ENCODE assay signal across 32 cellular contexts in the genomic region with DNA sequence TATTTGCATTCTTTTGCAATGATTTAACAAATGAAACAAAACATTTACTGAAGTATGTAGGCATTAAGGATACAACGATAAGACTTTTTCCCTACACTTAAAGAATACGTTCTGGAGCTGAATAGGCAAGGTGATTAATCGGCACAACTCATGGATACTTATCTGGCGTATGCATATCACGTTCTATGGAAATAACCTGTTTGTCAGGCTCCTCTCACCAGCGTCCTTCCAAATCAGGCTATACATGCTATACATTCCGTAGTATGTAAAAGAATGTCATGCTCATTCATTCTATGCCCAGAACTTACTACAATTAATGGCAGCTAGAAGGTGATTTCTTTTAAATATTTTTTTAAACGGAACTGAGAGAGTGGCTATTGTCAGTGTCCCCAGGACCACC. TPM values are rescaled to one million over a fixed set of nuclear protein-coding genes. Genes with fewer than 3 reads are reported as not detected.
"Had no signal": no experiment of that assay in that cellular context is flagged by ENCODE, and none has a peak within 500 bp of the region (broad histone marks: within the 10 kb centered on the region; RNA-seq: fewer than 3 reads in every experiment).

No MANE protein-coding gene starts in this region.

- H3K9me3 Mint-ChIP-seq: activated CD4-positive, alpha-beta T cell treated with anti-CD3 and anti-CD28 coated beads, Interleukin-2, amount 10 ng/mL, durations not matched to agents 24 days and 14 days; activated T-helper 17 cell treated with anti-CD3 and anti-CD28 coated beads, Interleukin-2, amount 50 U/mL, for 72 hours had no signal

- H3K27ac Mint-ChIP-seq: activated CD4-positive, alpha-beta memory T cell treated with anti-CD3 and anti-CD28 coated beads for 36 hours; activated CD4-positive, alpha-beta T cell treated with anti-CD3 and anti-CD28 coated beads for 36 hours; activated CD4-positive, alpha-beta T cell treated with anti-CD3 and anti-CD28 coated beads, Interleukin-2, amount 10 ng/mL, durations not matched to agents 24 days and 14 days; activated CD8-positive, alpha-beta T cell treated with anti-CD3 and anti-CD28 coated beads, Interleukin-2, amount 10 ng/mL, durations not matched to agents 7 days and 5 days; activated naive CD8-positive, alpha-beta T cell; activated T-cell treated with anti-CD3 and anti-CD28 coated beads, Interleukin-2, amount 50 U/mL, for 24 hours; activated T-helper 17 cell treated with anti-CD3 and anti-CD28 coated beads, Interleukin-2, amount 50 U/mL, for 72 hours; endodermal cell had no signal

- ATAC-seq: activated CD4-positive, alpha-beta T cell treated with anti-CD3 and anti-CD28 coated beads for 36 hours; activated CD8-positive, alpha-beta T cell treated with anti-CD3 and anti-CD28 coated beads, Interleukin-2, amount 10 ng/mL, durations not matched to agents 7 days and 5 days; activated T-helper 17 cell treated with anti-CD3 and anti-CD28 coated beads, Interleukin-2, amount 50 U/mL, for 72 hours; body of pancreas; foreskin keratinocyte; gastrocnemius medialis; heart right ventricle had no signal

- DNase-seq: activated CD4-positive, alpha-beta memory T cell treated with anti-CD3 and anti-CD28 coated beads for 36 hours; activated CD4-positive, alpha-beta T cell treated with anti-CD3 and anti-CD28 coated beads for 36 hours; activated CD4-positive, alpha-beta T cell treated with anti-CD3 and anti-CD28 coated beads, Interleukin-2, amount 10 ng/mL, durations not matched to agents 24 days and 14 days; activated CD4-positive, CD25-positive, alpha-beta regulatory T cell; activated CD4-positive, CD25-positive, alpha-beta regulatory T cell treated with anti-CD3 and anti-CD28 coated beads, Interleukin-2, amount 50 U/mL, for 72 hours; activated CD8-positive, alpha-beta memory T cell treated with anti-CD3 and anti-CD28 coated beads, Interleukin-2, amount 50 U/mL, for 48 hours; activated CD8-positive, alpha-beta T cell treated with anti-CD3 and anti-CD28 coated beads, Interleukin-2, amount 10 ng/mL, durations not matched to agents 7 days and 5 days; activated effector memory CD4-positive, alpha-beta T cell treated with Interleukin-2 at 50 U/mL for 16 hours; activated gamma-delta T cell treated with Interleukin-2 at 50 U/mL for 16 hours; activated naive CD4-positive, alpha-beta T cell treated with anti-CD3 and anti-CD28 coated beads, Interleukin-2, amount 50 U/mL, for 16 hours; activated naive CD4-positive, alpha-beta T cell treated with Interleukin-2 at 50 U/mL for 16 hours; activated T-cell treated with anti-CD3 and anti-CD28 coated beads for 4 hours; activated T-cell treated with anti-CD3 and anti-CD28 coated beads, Interleukin-2, amount 50 U/mL, for 24 hours; amniotic stem cell; anterior cingulate cortex; body of pancreas; central memory CD4-positive, alpha-beta T cell; cerebellar nuclear complex; colonic mucosa; effector memory CD4-positive, alpha-beta T cell; endodermal cell; erythroblast; gastrocnemius medialis; glutamatergic neuron; heart right ventricle; T-helper 2 cell had no signal

- H3K4me3 Mint-ChIP-seq: activated CD4-positive, alpha-beta memory T cell treated with anti-CD3 and anti-CD28 coated beads for 36 hours; activated CD4-positive, alpha-beta T cell treated with anti-CD3 and anti-CD28 coated beads for 36 hours; activated CD4-positive, alpha-beta T cell treated with anti-CD3 and anti-CD28 coated beads, Interleukin-2, amount 10 ng/mL, durations not matched to agents 24 days and 14 days; activated CD8-positive, alpha-beta T cell treated with anti-CD3 and anti-CD28 coated beads, Interleukin-2, amount 10 ng/mL, durations not matched to agents 7 days and 5 days; activated naive CD8-positive, alpha-beta T cell; activated T-cell treated with anti-CD3 and anti-CD28 coated beads, Interleukin-2, amount 50 U/mL, for 24 hours; activated T-helper 17 cell treated with anti-CD3 and anti-CD28 coated beads, Interleukin-2, amount 50 U/mL, for 72 hours; endodermal cell had no signal

- H3K4me1 Mint-ChIP-seq: activated CD4-positive, alpha-beta T cell treated with anti-CD3 and anti-CD28 coated beads for 36 hours; activated CD4-positive, alpha-beta T cell treated with anti-CD3 and anti-CD28 coated beads, Interleukin-2, amount 10 ng/mL, durations not matched to agents 24 days and 14 days; activated T-helper 17 cell treated with anti-CD3 and anti-CD28 coated beads, Interleukin-2, amount 50 U/mL, for 72 hours; endodermal cell had no signal

- H3K4me3 ChIP-seq: body of pancreas, cardiac muscle cell, colonic mucosa, esophagus muscularis mucosa, gastrocnemius medialis, heart right ventricle had no signal

- H3K36me3 Mint-ChIP-seq: activated CD4-positive, alpha-beta memory T cell treated with anti-CD3 and anti-CD28 coated beads for 36 hours; activated naive CD8-positive, alpha-beta T cell had no signal

- H3K27me3 Mint-ChIP-seq: activated CD4-positive, alpha-beta T cell treated with anti-CD3 and anti-CD28 coated beads for 36 hours; activated CD4-positive, alpha-beta T cell treated with anti-CD3 and anti-CD28 coated beads, Interleukin-2, amount 10 ng/mL, durations not matched to agents 24 days and 14 days; activated naive CD8-positive, alpha-beta T cell; activated T-helper 17 cell treated with anti-CD3 and anti-CD28 coated beads, Interleukin-2, amount 50 U/mL, for 72 hours had no signal

RNA-seq across cellular contexts. Expression of a gene that starts 57.9 kb away (rescaled TPM):
- total RNA-seq: body of pancreas, cardiac muscle cell, dermis microvascular lymphatic vessel endothelial cell, endodermal cell, foreskin keratinocyte had no signal
